ENCODE assay signal across 27 cellular contexts in genomic region chr3:197136744-197137143, GRCh38.
"Had no signal": no experiment of that assay in that cellular context is flagged by ENCODE, and none has a peak within 500 bp of the region (broad histone marks: within the 10 kb centered on the region; RNA-seq: fewer than 3 reads in every experiment).

No MANE protein-coding gene starts in this region.

- H3K4me1 ChIP-seq: suprapubic skin, testis, thyroid gland, transverse colon, upper lobe of left lung, upper lobe of right lung, uterus, vagina had no signal

- ATAC-seq: stimulated activated effector memory CD8-positive, alpha-beta T cell treated with anti-CD3 and anti-CD28 coated beads, Interleukin-12 subunit alpha, Interleukin-12 subunit beta, amount 100 ng/mL, for 72 hours; stimulated activated memory B cell treated with anti-CD40 and anti-IgM and Interleukin-4, amounts not matched to agents 10 μg/mL and 1 μg/mL and 100 μg/mL, for 72 hours; stimulated activated naive B cell treated with anti-CD40 and anti-IgM and Interleukin-4, amounts not matched to agents 10 μg/mL and 1 μg/mL and 100 μg/mL, for 72 hours; stimulated activated naive CD8-positive, alpha-beta T cell treated with anti-CD3 and anti-CD28 coated beads, Interleukin-15, amount 100 ng/mL, for 72 hours; stimulated activated naive CD8-positive, alpha-beta T cell treated with anti-CD3 and anti-CD28 coated beads, Interleukin-15, Interleukin-2, amounts not matched to agents 100 U/mL and 50 U/mL, for 24 hours; upper lobe of right lung had no signal

- H3K27ac ChIP-seq: stomach, suprapubic skin, testis, thoracic aorta, thyroid gland, tibial artery, tibial nerve, transverse colon, upper lobe of left lung, upper lobe of right lung, uterus, vagina had no signal

- H3K9me3 ChIP-seq: suprapubic skin, testis, thoracic aorta, thyroid gland, tibial artery, tibial nerve, transverse colon, upper lobe of right lung, uterus, vagina had no signal

- DNase-seq: stimulated activated CD4-positive, alpha-beta T cell treated with anti-CD3 and anti-CD28 coated beads, Interleukin-2, amount 100 ng/mL, for 48 hours; stimulated activated CD4-positive, alpha-beta T cell treated with anti-CD3 and anti-CD28 coated beads, Interleukin-4, amount 100 ng/mL, for 1 hour; stimulated activated CD4-positive, alpha-beta T cell treated with anti-CD3 and anti-CD28 coated beads, Interleukin-4, amount 100 ng/mL, for 24 hours; stimulated activated CD4-positive, alpha-beta T cell treated with anti-CD3 and anti-CD28 coated beads, Interleukin-4, amount 100 ng/mL, for 4 hours; stimulated activated CD8-positive, alpha-beta memory T cell treated with anti-CD3 and anti-CD28 coated beads, Interleukin-4, amount 100 ng/mL, for 48 hours; stimulated activated naive B cell treated with anti-CD40 and anti-IgM and Interleukin-4, amounts not matched to agents 10 μg/mL and 1 μg/mL and 100 μg/mL, for 72 hours; stimulated activated naive CD4-positive, alpha-beta T cell; stimulated activated naive CD4-positive, alpha-beta T cell treated with Interleukin-2 at 50 U/mL for 16 hours; stimulated activated naive CD8-positive, alpha-beta T cell treated with anti-CD3 and anti-CD28 coated beads, Interleukin-15, amount 100 ng/mL, for 72 hours; stimulated activated naive CD8-positive, alpha-beta T cell treated with anti-CD3 and anti-CD28 coated beads, Interleukin-15, Interleukin-2, amounts not matched to agents 100 U/mL and 50 U/mL, for 24 hours; stomach; substantia nigra; testis; thyroid gland; tibial artery; transverse colon; trophoblast cell; upper lobe of left lung; upper lobe of right lung; uterus had no signal

- H3K27me3 ChIP-seq: stomach, suprapubic skin, testis, thyroid gland, tibial artery, tibial nerve, transverse colon, upper lobe of left lung, upper lobe of right lung, uterus, vagina had no signal

- FAIRE-seq: urothelium cell line had no signal

- H3K4me3 ChIP-seq: stomach, suprapubic skin, testis, thoracic aorta, thyroid gland, tibial artery, tibial nerve, transverse colon, upper lobe of left lung, upper lobe of right lung, uterus, vagina had no signal
